In genomic region chr7:30807941-30808340, GRCh38 we compare ENCODE assay signal across 1 cellular context. TPM values are rescaled to one million over a fixed set of nuclear protein-coding genes. Genes with fewer than 3 reads are reported as not detected.
"Had no signal": no experiment of that assay in that cellular context is flagged by ENCODE, and none has a peak within 500 bp of the region (broad histone marks: within the 10 kb centered on the region; RNA-seq: fewer than 3 reads in every experiment).

No MANE protein-coding gene starts in this region.

RNA-seq across cellular contexts. Expression of gene INMT, which starts 56.0 kb away (rescaled TPM):
- total RNA-seq: pulmonary artery endothelial cell had no signal
